In genomic region chr19:30593358-30593757, GRCh38 we compare ENCODE assay signal across 15 cellular contexts.
"Had no signal": no experiment of that assay in that cellular context is flagged by ENCODE, and none has a peak within 500 bp of the region (broad histone marks: within the 10 kb centered on the region; RNA-seq: fewer than 3 reads in every experiment).

No MANE protein-coding gene starts in this region.

- H3K27me3 Mint-ChIP-seq: activated CD4-positive, alpha-beta T cell treated with anti-CD3 and anti-CD28 coated beads for 36 hours had no signal

- H3K36me3 ChIP-seq: cardiac muscle cell, colonic mucosa, ovary, stomach, uterus, WERI-Rb-1 had no signal

- H3K4me3 ChIP-seq: cardiac muscle cell, colonic mucosa, ovary, stomach, testis, uterus had no signal

- H3K27ac Mint-ChIP-seq: activated CD4-positive, alpha-beta memory T cell treated with anti-CD3 and anti-CD28 coated beads, Interleukin-2, amount 10 ng/mL, durations not matched to agents 7 days and 5 days; activated CD4-positive, alpha-beta T cell treated with anti-CD3 and anti-CD28 coated beads for 36 hours; activated T-cell treated with anti-CD3 and anti-CD28 coated beads, Interleukin-2, amount 50 U/mL, for 24 hours; naive B cell had no signal

- H3K4me1 ChIP-seq: colonic mucosa, stomach, testis, uterus had no signal

- H3K9me3 ChIP-seq: colonic mucosa, ovary, stomach, testis, uterus had no signal

- H3K27ac ChIP-seq: cardiac muscle cell, colonic mucosa, ovary, stomach, testis, uterus, WERI-Rb-1 had no signal

- H3K27me3 ChIP-seq: colonic mucosa, ovary, testis, uterus had no signal

- H3K4me3 Mint-ChIP-seq: activated CD4-positive, alpha-beta memory T cell treated with anti-CD3 and anti-CD28 coated beads, Interleukin-2, amount 10 ng/mL, durations not matched to agents 7 days and 5 days; activated CD4-positive, alpha-beta T cell treated with anti-CD3 and anti-CD28 coated beads for 36 hours; activated T-cell treated with anti-CD3 and anti-CD28 coated beads, Interleukin-2, amount 50 U/mL, for 24 hours; naive B cell had no signal

- DNase-seq: activated CD4-positive, alpha-beta memory T cell treated with anti-CD3 and anti-CD28 coated beads, Interleukin-2, amount 10 ng/mL, durations not matched to agents 7 days and 5 days; activated CD4-positive, alpha-beta T cell treated with anti-CD3 and anti-CD28 coated beads for 36 hours; activated naive CD4-positive, alpha-beta T cell treated with anti-CD3 and anti-CD28 coated beads, Interleukin-2, amount 50 U/mL, for 16 hours; activated T-cell treated with anti-CD3 and anti-CD28 coated beads, Interleukin-2, amount 50 U/mL, for 24 hours; colonic mucosa; glutamatergic neuron; naive B cell; ovary; stimulated activated CD4-positive, alpha-beta T cell treated with anti-CD3 and anti-CD28 coated beads, Interleukin-12 subunit alpha, Interleukin-12 subunit beta, amount 100 ng/mL, for 4 hours; stimulated activated CD4-positive, alpha-beta T cell treated with anti-CD3 and anti-CD28 coated beads, Interleukin-2, amount 100 ng/mL, for 24 hours; stomach; testis; WERI-Rb-1 had no signal

- H3K36me3 Mint-ChIP-seq: naive B cell had no signal

- ATAC-seq: activated CD4-positive, alpha-beta T cell treated with anti-CD3 and anti-CD28 coated beads for 36 hours had no signal

- H3K4me1 Mint-ChIP-seq: activated CD4-positive, alpha-beta memory T cell treated with anti-CD3 and anti-CD28 coated beads, Interleukin-2, amount 10 ng/mL, durations not matched to agents 7 days and 5 days; activated CD4-positive, alpha-beta T cell treated with anti-CD3 and anti-CD28 coated beads for 36 hours; naive B cell had no signal

- H3K9me3 Mint-ChIP-seq: activated CD4-positive, alpha-beta memory T cell treated with anti-CD3 and anti-CD28 coated beads, Interleukin-2, amount 10 ng/mL, durations not matched to agents 7 days and 5 days; activated T-cell treated with anti-CD3 and anti-CD28 coated beads, Interleukin-2, amount 50 U/mL, for 24 hours had no signal
